ENCODE assay signal across 9 cellular contexts in genomic region chr9:101065930-101066329, GRCh38. TPM values are rescaled to one million over a fixed set of nuclear protein-coding genes. Genes with fewer than 3 reads are reported as not detected.
"Had no signal": no experiment of that assay in that cellular context is flagged by ENCODE, and none has a peak within 500 bp of the region (broad histone marks: within the 10 kb centered on the region; RNA-seq: fewer than 3 reads in every experiment).

No MANE protein-coding gene starts in this region.

- ATAC-seq: GM12878 had no signal

- FAIRE-seq: G401.6, GM12878, GM12891, GM12892, GM18507, GM19239 had no signal

- DNase-seq: GDM1, GF-D8 had no signal

- H3K4me3 ChIP-seq: GM12878 had no signal

RNA-seq across cellular contexts. Expression of gene PLPPR1, which starts 37.4 kb away (rescaled TPM):
- total RNA-seq: G401, GM12878 had no signal
